9 cellular contexts compared by ENCODE assay signal in genomic region chr5:72137826-72138409, GRCh38. TPM values are rescaled to one million over a fixed set of nuclear protein-coding genes. Genes with fewer than 3 reads are reported as not detected.
DNase-seq lines count a peak whose midpoint lies in the region; ATAC-seq, FAIRE-seq and TF ChIP-seq lines count a peak whose summit lies in the region.
"Had no signal": no experiment of that assay in that cellular context is flagged by ENCODE, and none has a peak within 500 bp of the region (broad histone marks: within the 10 kb centered on the region; RNA-seq: fewer than 3 reads in every experiment).

No MANE protein-coding gene starts in this region.

- no peaks in the 10 kb centered on the region for H3K36me3 ChIP-seq in naive thymus-derived CD4-positive, alpha-beta T cell (ENCODE audit: control insufficient read depth in 2 of 3, insufficient read depth in 3 of 3, low read length in 3 of 3)
- no peaks in the 10 kb centered on the region for H3K36me3 ChIP-seq in effector memory CD4-positive, alpha-beta T cell (ENCODE audit: control insufficient read depth, insufficient read depth, low read length)

- no peak overlapping the region for H3K4me3 Mint-ChIP-seq in naive thymus-derived CD4-positive, alpha-beta T cell

- no peaks in the 10 kb centered on the region for H3K9me3 Mint-ChIP-seq in naive thymus-derived CD4-positive, alpha-beta T cell

- no peak for FAIRE-seq in D721Med (lab: Jason Lieb, UNC)

- CTCF ChIA-PET in naive thymus-derived CD4-positive, alpha-beta T cell (lab: Charles Lee): no interaction called here

- H3K4me1 ChIP-seq in naive thymus-derived CD4-positive, alpha-beta T cell (ENCODE audit: control insufficient read depth in 2 of 2, insufficient read depth in 2 of 2, low read length in 2 of 2): no peaks in the 10 kb centered on the region
- no peaks in the 10 kb centered on the region for H3K4me1 ChIP-seq in effector memory CD4-positive, alpha-beta T cell (ENCODE audit: control insufficient read depth, insufficient read depth, low read length, poor library complexity, severe bottlenecking)

- DNase-seq in D721Med (ENCODE audit: insufficient read length, low spot score): no peak
- peak; percentile 19 for DNase-seq in central memory CD4-positive, alpha-beta T cell
- peak in 5 of 9 donors; percentile 9 to 31 (median 27) for DNase-seq in naive thymus-derived CD4-positive, alpha-beta T cell
- no peak for DNase-seq in OCI-M2 (lab: John Stamatoyannopoulos, UW; ENCODE audit: unreplicated experiment)
- no peak for DNase-seq in iPS-NIHi7 (ENCODE audit: extremely low spot score)
- DNase-seq in effector memory CD4-positive, alpha-beta T cell: no peak
- DNase-seq in HuH-7.5 (ENCODE audit: low spot score): no peak
- DNase-seq: amniotic stem cell had no signal

- H3K4me3 ChIP-seq in naive thymus-derived CD4-positive, alpha-beta T cell (ENCODE audit: low read length): no peak overlapping the region
- no peak overlapping the region for H3K4me3 ChIP-seq in effector memory CD4-positive, alpha-beta T cell (ENCODE audit: insufficient read depth, low read depth, low read length, poor library complexity, severe bottlenecking)

- ATAC-seq in naive thymus-derived CD4-positive, alpha-beta T cell: no peak

- POLR2A ChIA-PET in naive thymus-derived CD4-positive, alpha-beta T cell (lab: Charles Lee): no interaction called here

- H3K4me1 Mint-ChIP-seq in naive thymus-derived CD4-positive, alpha-beta T cell: peaks cover 0 to 10% (median 4%) of the 10 kb centered on the region in 7 donors

- H3K27me3 Mint-ChIP-seq in naive thymus-derived CD4-positive, alpha-beta T cell: peaks cover 15 to 63% (median 40%) of the 10 kb centered on the region in 5 donors

- H3K27me3 ChIP-seq in naive thymus-derived CD4-positive, alpha-beta T cell (ENCODE audit: control insufficient read depth in 2 of 2, insufficient read depth in 2 of 2, low read length in 2 of 2): no peaks in the 10 kb centered on the region
- peaks cover 4% of the 10 kb centered on the region for H3K27me3 ChIP-seq in effector memory CD4-positive, alpha-beta T cell (replicated peaks; ENCODE audit: control insufficient read depth, insufficient read depth, low read length, poor library complexity, severe bottlenecking)

- H3K36me3 Mint-ChIP-seq in naive thymus-derived CD4-positive, alpha-beta T cell: no peaks in the 10 kb centered on the region

- peak overlapping the region in 1 of 9 donors; percentile 11 for H3K27ac Mint-ChIP-seq in naive thymus-derived CD4-positive, alpha-beta T cell

- intact Hi-C loops in naive thymus-derived CD4-positive, alpha-beta T cell (cut with micrococcal nuclease): loop anchor here (1.0 to 5.0 kb wide), 5 partner anchors 94 to 679 kb away; partner anchors contain the start of genes MRPS27 (in 1 of the 2), PTCD2 (in 1 of the 2) and TNPO1 (in 1 of the 2)

- no peak overlapping the region for H3K27ac ChIP-seq in naive thymus-derived CD4-positive, alpha-beta T cell (ENCODE audit: low read depth, low read length)
- H3K27ac ChIP-seq in effector memory CD4-positive, alpha-beta T cell (ENCODE audit: insufficient read depth, low read length, poor library complexity, severe bottlenecking): no peak overlapping the region

- peak; percentile 53 for TF ChIP-seq CTCF in D721Med (IDR thresholded peaks at IDR 0.05; ENCODE audit: insufficient read depth, missing control alignments)
- TF ChIP-seq CTCF in LNCAP (IDR thresholded peaks at IDR 0.05): peak; percentile 64

- no peaks in the 10 kb centered on the region for H3K9me3 ChIP-seq in naive thymus-derived CD4-positive, alpha-beta T cell (ENCODE audit: control insufficient read depth in 2 of 3, low read length in 3 of 3)
- H3K9me3 ChIP-seq in effector memory CD4-positive, alpha-beta T cell (ENCODE audit: control insufficient read depth, low read length): no peaks in the 10 kb centered on the region

RNA-seq across cellular contexts. Expression of gene MAP1B, which starts 30.6 kb away (rescaled TPM):
- total RNA-seq in naive thymus-derived CD4-positive, alpha-beta T cell: under 1 TPM in 1 of 5 experiments, not detected in 4; 0.10 TPM
- polyA plus RNA-seq in naive thymus-derived CD4-positive, alpha-beta T cell: under 1 TPM; 0.06 to 0.21 TPM

Comparison
In these comparisons a context has a peak if more than half of its experiments do, and no peak if none do; other contexts are left out.
1. DNase-seq: peak in central memory CD4-positive, alpha-beta T cell (single experiment) and naive thymus-derived CD4-positive, alpha-beta T cell (5 of 9); none in D721Med (single experiment), OCI-M2 (single experiment), iPS-NIHi7 (single experiment), effector memory CD4-positive, alpha-beta T cell (0 of 3) and HuH-7.5 (single experiment).